Comparison of ENCODE assay signal across 1 cellular context in the genomic region with DNA sequence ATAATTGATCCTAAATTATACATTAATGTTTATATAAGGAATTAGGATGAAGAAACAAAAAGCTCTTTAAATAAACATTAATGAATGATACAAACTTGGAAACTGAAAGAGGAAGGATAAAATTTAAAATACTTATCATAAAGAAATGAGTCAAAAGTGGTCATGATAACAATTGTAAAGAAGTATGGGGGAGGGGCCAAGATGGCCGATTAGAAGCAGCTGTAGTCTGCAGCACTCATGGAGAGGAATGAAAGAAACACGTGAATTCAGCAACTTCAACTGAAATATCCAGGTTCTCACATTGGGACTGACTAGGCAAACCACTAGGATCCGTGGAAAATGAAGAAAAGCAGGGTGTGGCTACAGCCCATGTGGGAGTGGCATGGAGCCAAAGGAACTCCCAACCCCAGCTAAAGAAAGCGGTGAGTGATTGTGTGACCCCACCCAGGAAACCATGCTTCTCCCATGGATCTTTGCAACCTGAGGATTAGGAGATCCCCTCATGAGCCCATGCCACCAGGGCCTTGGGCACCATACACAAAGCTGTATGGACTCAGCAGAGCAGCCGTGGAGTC.
TF ChIP-seq lines count a peak whose summit lies in the region.

No MANE protein-coding gene starts in this region.

TF ChIP-seq in K562, 482 proteins besides CTCF, POLR2A, EP300 and RAD21 (continued from another document):
- peak; percentile 30; the same call in 1 of the 2 replicates for TF ChIP-seq E2F5 (CRISPR knock-in tag; IDR thresholded peaks at IDR 0.05)
- TF ChIP-seq SRF (CRISPR knock-in tag; IDR thresholded peaks at IDR 0.05), result no peak
- TF ChIP-seq MEIS2 (IDR thresholded peaks at IDR 0.05; ENCODE audit: partially characterized antibody), result peak; percentile 48
- peak; percentile 38; the same call in 1 of the 2 replicates for TF ChIP-seq SMARCE1 (IDR thresholded peaks at IDR 0.05)
- peak; percentile 37; the same call in 1 of the 2 replicates for TF ChIP-seq DPF2 (IDR thresholded peaks at IDR 0.05)
- peak; percentile 20; the same call in 1 of the 2 replicates for TF ChIP-seq CBFA2T3 (IDR thresholded peaks at IDR 0.05)
